Comparison of ENCODE assay signal across 1 cellular context in the genomic region with DNA sequence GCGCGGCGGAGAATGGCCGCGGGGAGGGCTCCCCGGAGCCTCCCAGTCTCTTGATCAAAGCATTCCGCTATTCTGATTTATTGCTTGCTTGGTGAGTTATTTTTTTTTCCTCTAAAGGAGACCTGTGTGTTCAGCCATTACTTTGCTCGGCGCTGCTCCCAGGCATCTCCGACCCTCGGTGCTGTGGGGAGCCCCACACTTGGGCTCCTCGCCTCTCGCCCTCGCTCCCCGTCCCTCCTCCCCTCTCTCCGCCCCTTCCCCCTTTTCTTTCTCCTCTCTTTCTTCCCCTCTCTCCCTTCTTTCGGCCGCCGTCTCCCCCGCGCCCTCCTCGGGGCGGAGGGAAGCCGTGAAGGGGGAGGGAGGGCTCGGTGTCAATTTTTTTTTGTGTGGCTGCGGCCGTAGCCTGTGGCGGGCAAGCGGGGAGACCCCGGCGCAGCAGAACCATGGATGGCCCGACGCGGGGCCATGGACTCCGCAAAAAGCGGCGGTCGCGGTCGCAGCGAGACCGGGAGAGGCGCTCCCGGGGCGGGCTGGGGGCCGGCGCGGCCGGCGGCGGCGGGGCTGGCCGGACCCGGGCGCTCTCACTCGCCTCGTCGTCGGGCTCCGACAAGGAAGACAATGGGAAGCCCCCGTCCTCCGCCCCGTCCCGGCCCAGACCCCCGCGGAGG.
TF ChIP-seq lines count a peak whose summit lies in the region.

No MANE protein-coding gene starts in this region.

TF ChIP-seq in HEK293, 187 proteins besides CTCF, POLR2A, EP300 and RAD21 (continued from another document and continues in another):
- TF ChIP-seq, protein P1, sequence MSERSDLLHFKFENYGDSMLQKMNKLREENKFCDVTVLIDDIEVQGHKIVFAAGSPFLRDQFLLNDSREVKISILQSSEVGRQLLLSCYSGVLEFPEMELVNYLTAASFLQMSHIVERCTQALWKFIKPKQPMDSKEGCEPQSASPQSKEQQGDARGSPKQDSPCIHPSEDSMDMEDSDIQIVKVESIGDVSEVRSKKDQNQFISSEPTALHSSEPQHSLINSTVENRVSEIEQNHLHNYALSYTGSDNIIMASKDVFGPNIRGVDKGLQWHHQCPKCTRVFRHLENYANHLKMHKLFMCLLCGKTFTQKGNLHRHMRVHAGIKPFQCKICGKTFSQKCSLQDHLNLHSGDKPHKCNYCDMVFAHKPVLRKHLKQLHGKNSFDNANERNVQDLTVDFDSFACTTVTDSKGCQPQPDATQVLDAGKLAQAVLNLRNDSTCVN (tag by site-specific recombination; optimal IDR thresholded peaks at IDR 0.05) = peak; percentile 50
- no peak for TF ChIP-seq ZNF501 (tag by site-specific recombination; IDR thresholded peaks at IDR 0.05)
- TF ChIP-seq ZNF248 (tag by site-specific recombination; IDR thresholded peaks at IDR 0.05) = no peak
- peak; percentile 28; the same call in 1 of the 2 replicates for TF ChIP-seq ZNF341 (tag by site-specific recombination; IDR thresholded peaks at IDR 0.05; ENCODE audit: low read depth)
- TF ChIP-seq YY1 (tag by site-specific recombination; IDR thresholded peaks at IDR 0.05) = peak; percentile 56; the same call in 1 of the 2 replicates
- TF ChIP-seq, protein P2, sequence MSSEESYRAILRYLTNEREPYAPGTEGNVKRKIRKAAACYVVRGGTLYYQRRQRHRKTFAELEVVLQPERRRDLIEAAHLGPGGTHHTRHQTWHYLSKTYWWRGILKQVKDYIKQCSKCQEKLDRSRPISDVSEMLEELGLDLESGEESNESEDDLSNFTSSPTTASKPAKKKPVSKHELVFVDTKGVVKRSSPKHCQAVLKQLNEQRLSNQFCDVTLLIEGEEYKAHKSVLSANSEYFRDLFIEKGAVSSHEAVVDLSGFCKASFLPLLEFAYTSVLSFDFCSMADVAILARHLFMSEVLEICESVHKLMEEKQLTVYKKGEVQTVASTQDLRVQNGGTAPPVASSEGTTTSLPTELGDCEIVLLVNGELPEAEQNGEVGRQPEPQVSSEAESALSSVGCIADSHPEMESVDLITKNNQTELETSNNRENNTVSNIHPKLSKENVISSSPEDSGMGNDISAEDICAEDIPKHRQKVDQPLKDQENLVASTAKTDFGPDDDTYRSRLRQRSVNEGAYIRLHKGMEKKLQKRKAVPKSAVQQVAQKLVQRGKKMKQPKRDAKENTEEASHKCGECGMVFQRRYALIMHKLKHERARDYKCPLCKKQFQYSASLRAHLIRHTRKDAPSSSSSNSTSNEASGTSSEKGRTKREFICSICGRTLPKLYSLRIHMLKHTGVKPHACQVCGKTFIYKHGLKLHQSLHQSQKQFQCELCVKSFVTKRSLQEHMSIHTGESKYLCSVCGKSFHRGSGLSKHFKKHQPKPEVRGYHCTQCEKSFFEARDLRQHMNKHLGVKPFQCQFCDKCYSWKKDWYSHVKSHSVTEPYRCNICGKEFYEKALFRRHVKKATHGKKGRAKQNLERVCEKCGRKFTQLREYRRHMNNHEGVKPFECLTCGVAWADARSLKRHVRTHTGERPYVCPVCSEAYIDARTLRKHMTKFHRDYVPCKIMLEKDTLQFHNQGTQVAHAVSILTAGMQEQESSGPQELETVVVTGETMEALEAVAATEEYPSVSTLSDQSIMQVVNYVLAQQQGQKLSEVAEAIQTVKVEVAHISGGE (tag by site-specific recombination; conservative IDR thresholded peaks at IDR 0.05; ENCODE audit: low read depth) = no peak
- 0 out of 2 replicates have a peak, but pooled peaks have one; percentile 15 for TF ChIP-seq ZSCAN4 (tag by site-specific recombination; IDR thresholded peaks at IDR 0.05)
- TF ChIP-seq ZNF157 (tag by site-specific recombination; IDR thresholded peaks at IDR 0.05) = no peak
- TF ChIP-seq ZNF600 (tag by site-specific recombination; IDR thresholded peaks at IDR 0.05) = peak; percentile 15; the same call in 1 of the 2 replicates
- TF ChIP-seq REST (tag by site-specific recombination; IDR thresholded peaks at IDR 0.05) = no peak; the same call in 1 of the 2 replicates
- TF ChIP-seq, protein P3, sequence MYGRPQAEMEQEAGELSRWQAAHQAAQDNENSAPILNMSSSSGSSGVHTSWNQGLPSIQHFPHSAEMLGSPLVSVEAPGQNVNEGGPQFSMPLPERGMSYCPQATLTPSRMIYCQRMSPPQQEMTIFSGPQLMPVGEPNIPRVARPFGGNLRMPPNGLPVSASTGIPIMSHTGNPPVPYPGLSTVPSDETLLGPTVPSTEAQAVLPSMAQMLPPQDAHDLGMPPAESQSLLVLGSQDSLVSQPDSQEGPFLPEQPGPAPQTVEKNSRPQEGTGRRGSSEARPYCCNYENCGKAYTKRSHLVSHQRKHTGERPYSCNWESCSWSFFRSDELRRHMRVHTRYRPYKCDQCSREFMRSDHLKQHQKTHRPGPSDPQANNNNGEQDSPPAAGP (tag by site-specific recombination; IDR thresholded peaks at IDR 0.05) = no peak
- no peak for TF ChIP-seq ZNF791 (tag by site-specific recombination; IDR thresholded peaks at IDR 0.05)
- TF ChIP-seq ZNF112 (tag by site-specific recombination; IDR thresholded peaks at IDR 0.05) = no peak
- TF ChIP-seq, protein P4, sequence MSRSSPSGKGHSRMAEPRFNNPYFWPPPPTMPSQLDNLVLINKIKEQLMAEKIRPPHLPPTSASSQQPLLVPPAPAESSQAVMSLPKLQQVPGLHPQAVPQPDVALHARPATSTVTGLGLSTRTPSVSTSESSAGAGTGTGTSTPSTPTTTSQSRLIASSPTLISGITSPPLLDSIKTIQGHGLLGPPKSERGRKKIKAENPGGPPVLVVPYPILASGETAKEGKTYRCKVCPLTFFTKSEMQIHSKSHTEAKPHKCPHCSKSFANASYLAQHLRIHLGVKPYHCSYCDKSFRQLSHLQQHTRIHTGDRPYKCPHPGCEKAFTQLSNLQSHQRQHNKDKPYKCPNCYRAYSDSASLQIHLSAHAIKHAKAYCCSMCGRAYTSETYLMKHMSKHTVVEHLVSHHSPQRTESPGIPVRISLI (tag by site-specific recombination; IDR thresholded peaks at IDR 0.05) = peak; percentile 78
- TF ChIP-seq SP2 (tag by site-specific recombination; IDR thresholded peaks at IDR 0.05) = peak; percentile 32
- TF ChIP-seq ZNF140 (tag by site-specific recombination; IDR thresholded peaks at IDR 0.05) = no peak
- no peak for TF ChIP-seq ZNF416 (tag by site-specific recombination; IDR thresholded peaks at IDR 0.05)
- no peak for TF ChIP-seq ZNF138 (tag by site-specific recombination; IDR thresholded peaks at IDR 0.05; ENCODE audit: borderline replicate concordance)
- no peak for TF ChIP-seq HIC1 (tag by site-specific recombination; IDR thresholded peaks at IDR 0.05)
- TF ChIP-seq ZNF394 (tag by site-specific recombination; IDR thresholded peaks at IDR 0.05; ENCODE audit: borderline replicate concordance) = no peak
- peak; percentile 58 for TF ChIP-seq SP3 (tag by site-specific recombination; IDR thresholded peaks at IDR 0.05)
- TF ChIP-seq ZNF830 (tag by site-specific recombination; IDR thresholded peaks at IDR 0.05; ENCODE audit: low read depth) = no peak
- TF ChIP-seq ZNF555 (tag by site-specific recombination; conservative IDR thresholded peaks at IDR 0.05) = no peak
- TF ChIP-seq YY2 (tag by site-specific recombination; IDR thresholded peaks at IDR 0.05) = peak; percentile 78
- TF ChIP-seq ZNF510 (tag by site-specific recombination; IDR thresholded peaks at IDR 0.05; ENCODE audit: insufficient replicate concordance) = no peak
- peak; percentile 80 for TF ChIP-seq ZBTB8A (tag by site-specific recombination; IDR thresholded peaks at IDR 0.05)
- no peak for TF ChIP-seq EGR2 (tag by site-specific recombination; IDR thresholded peaks at IDR 0.05; ENCODE audit: low read depth)
- no peak for TF ChIP-seq SCRT2 (tag by site-specific recombination; IDR thresholded peaks at IDR 0.05)
- TF ChIP-seq ZNF274 (IDR thresholded peaks at IDR 0.05; ENCODE audit: low read length) = no peak
- TF ChIP-seq ZNF274 (tag by site-specific recombination; IDR thresholded peaks at IDR 0.05; ENCODE audit: borderline replicate concordance) = no peak
- TF ChIP-seq, protein P5, sequence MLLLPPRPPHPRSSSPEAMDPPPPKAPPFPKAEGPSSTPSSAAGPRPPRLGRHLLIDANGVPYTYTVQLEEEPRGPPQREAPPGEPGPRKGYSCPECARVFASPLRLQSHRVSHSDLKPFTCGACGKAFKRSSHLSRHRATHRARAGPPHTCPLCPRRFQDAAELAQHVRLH (tag by site-specific recombination; IDR thresholded peaks at IDR 0.05) = no peak
- TF ChIP-seq, protein P6, sequence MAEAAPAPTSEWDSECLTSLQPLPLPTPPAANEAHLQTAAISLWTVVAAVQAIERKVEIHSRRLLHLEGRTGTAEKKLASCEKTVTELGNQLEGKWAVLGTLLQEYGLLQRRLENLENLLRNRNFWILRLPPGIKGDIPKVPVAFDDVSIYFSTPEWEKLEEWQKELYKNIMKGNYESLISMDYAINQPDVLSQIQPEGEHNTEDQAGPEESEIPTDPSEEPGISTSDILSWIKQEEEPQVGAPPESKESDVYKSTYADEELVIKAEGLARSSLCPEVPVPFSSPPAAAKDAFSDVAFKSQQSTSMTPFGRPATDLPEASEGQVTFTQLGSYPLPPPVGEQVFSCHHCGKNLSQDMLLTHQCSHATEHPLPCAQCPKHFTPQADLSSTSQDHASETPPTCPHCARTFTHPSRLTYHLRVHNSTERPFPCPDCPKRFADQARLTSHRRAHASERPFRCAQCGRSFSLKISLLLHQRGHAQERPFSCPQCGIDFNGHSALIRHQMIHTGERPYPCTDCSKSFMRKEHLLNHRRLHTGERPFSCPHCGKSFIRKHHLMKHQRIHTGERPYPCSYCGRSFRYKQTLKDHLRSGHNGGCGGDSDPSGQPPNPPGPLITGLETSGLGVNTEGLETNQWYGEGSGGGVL (tag by site-specific recombination; IDR thresholded peaks at IDR 0.05) = peak; percentile 90
- TF ChIP-seq ZSCAN16 (tag by site-specific recombination; IDR thresholded peaks at IDR 0.05) = no peak
- TF ChIP-seq ZSCAN18 (tag by site-specific recombination; IDR thresholded peaks at IDR 0.05) = no peak
- no peak for TF ChIP-seq ZNF169 (tag by site-specific recombination; IDR thresholded peaks at IDR 0.05)
